ENCODE assay signal across 1 cellular context in the genomic region with DNA sequence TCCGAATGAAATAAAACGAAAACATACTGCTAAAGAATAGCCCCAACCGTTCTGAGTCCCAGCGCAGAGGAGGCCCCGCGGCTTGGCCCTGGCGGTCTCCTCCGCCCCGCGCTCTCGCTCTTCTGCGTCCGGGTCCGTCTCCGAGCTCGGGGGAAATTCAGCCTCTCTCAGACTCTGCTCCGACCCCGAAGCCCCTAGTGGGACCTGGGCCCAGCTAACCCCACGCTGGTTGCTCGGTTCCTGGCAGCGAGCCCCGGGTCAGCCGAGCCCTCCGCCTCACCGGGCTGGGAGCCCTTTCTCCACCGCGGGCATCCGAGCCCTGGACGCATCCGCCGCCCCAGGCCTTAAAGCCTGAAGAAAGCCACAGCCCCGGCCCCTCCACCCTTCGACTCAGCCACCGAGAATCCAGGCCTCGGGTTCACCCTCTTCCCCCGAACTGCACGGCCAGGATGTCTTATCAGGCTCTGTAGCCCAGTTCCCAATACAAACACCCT.
TF ChIP-seq lines count a peak whose summit lies in the region.

No MANE protein-coding gene starts in this region.

TF ChIP-seq in HepG2, 621 proteins besides CTCF, POLR2A, EP300 and RAD21 (continued from another document and continues in another):
- TF ChIP-seq FOSL1 (CRISPR knock-in tag; IDR thresholded peaks at IDR 0.05; ENCODE audit: borderline replicate concordance): no peak
- peak; percentile 37 for TF ChIP-seq ZFX (CRISPR knock-in tag; IDR thresholded peaks at IDR 0.05; ENCODE audit: low read depth)
- TF ChIP-seq, protein P1, sequence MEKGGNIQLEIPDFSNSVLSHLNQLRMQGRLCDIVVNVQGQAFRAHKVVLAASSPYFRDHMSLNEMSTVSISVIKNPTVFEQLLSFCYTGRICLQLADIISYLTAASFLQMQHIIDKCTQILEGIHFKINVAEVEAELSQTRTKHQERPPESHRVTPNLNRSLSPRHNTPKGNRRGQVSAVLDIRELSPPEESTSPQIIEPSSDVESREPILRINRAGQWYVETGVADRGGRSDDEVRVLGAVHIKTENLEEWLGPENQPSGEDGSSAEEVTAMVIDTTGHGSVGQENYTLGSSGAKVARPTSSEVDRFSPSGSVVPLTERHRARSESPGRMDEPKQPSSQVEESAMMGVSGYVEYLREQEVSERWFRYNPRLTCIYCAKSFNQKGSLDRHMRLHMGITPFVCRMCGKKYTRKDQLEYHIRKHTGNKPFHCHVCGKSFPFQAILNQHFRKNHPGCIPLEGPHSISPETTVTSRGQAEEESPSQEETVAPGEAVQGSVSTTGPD (CRISPR knock-in tag; IDR thresholded peaks at IDR 0.05): no peak
- TF ChIP-seq REPIN1 (CRISPR knock-in tag; IDR thresholded peaks at IDR 0.05; ENCODE audit: borderline replicate concordance, low read depth): peak; percentile 17; the same call in 1 of the 2 replicates
- no peak for TF ChIP-seq TRIM24 (CRISPR knock-in tag; IDR thresholded peaks at IDR 0.05)
- TF ChIP-seq TBX3 (IDR thresholded peaks at IDR 0.05; ENCODE audit: borderline replicate concordance): no peak
- TF ChIP-seq EED (CRISPR knock-in tag; IDR thresholded peaks at IDR 0.05): no peak
- TF ChIP-seq ZNF235 (CRISPR knock-in tag; IDR thresholded peaks at IDR 0.05; ENCODE audit: borderline replicate concordance): no peak
- TF ChIP-seq, protein P2, sequence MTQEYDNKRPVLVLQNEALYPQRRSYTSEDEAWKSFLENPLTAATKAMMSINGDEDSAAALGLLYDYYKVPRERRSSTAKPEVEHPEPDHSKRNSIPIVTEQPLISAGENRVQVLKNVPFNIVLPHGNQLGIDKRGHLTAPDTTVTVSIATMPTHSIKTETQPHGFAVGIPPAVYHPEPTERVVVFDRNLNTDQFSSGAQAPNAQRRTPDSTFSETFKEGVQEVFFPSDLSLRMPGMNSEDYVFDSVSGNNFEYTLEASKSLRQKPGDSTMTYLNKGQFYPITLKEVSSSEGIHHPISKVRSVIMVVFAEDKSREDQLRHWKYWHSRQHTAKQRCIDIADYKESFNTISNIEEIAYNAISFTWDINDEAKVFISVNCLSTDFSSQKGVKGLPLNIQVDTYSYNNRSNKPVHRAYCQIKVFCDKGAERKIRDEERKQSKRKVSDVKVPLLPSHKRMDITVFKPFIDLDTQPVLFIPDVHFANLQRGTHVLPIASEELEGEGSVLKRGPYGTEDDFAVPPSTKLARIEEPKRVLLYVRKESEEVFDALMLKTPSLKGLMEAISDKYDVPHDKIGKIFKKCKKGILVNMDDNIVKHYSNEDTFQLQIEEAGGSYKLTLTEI (CRISPR knock-in tag; conservative IDR thresholded peaks at IDR 0.05): no peak
- TF ChIP-seq PHF20 (CRISPR knock-in tag; IDR thresholded peaks at IDR 0.05): no peak
- TF ChIP-seq TOE1 (CRISPR knock-in tag; IDR thresholded peaks at IDR 0.05): no peak
- no peak for TF ChIP-seq ARNT2 (CRISPR knock-in tag; IDR thresholded peaks at IDR 0.05; ENCODE audit: low read depth)
- no peak for TF ChIP-seq FIP1L1 (IDR thresholded peaks at IDR 0.05; ENCODE audit: borderline replicate concordance, insufficient read depth, low read depth, low read length)
- no peak for TF ChIP-seq FOXP1 (IDR thresholded peaks at IDR 0.05)
- no peak for TF ChIP-seq FOXP1 (CRISPR knock-in tag; IDR thresholded peaks at IDR 0.05)
- TF ChIP-seq, protein P3, sequence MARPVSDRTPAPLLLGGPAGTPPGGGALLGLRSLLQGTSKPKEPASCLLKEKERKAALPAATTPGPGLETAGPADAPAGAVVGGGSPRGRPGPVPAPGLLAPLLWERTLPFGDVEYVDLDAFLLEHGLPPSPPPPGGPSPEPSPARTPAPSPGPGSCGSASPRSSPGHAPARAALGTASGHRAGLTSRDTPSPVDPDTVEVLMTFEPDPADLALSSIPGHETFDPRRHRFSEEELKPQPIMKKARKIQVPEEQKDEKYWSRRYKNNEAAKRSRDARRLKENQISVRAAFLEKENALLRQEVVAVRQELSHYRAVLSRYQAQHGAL (CRISPR knock-in tag; IDR thresholded peaks at IDR 0.05; ENCODE audit: not compliant biosample characterization): no peak
- TF ChIP-seq ZKSCAN1 (IDR thresholded peaks at IDR 0.05; ENCODE audit: low read length): no peak
- no peak for TF ChIP-seq SAFB2 (CRISPR knock-in tag; IDR thresholded peaks at IDR 0.05; ENCODE audit: borderline replicate concordance, low read depth)
- TF ChIP-seq, protein P4, sequence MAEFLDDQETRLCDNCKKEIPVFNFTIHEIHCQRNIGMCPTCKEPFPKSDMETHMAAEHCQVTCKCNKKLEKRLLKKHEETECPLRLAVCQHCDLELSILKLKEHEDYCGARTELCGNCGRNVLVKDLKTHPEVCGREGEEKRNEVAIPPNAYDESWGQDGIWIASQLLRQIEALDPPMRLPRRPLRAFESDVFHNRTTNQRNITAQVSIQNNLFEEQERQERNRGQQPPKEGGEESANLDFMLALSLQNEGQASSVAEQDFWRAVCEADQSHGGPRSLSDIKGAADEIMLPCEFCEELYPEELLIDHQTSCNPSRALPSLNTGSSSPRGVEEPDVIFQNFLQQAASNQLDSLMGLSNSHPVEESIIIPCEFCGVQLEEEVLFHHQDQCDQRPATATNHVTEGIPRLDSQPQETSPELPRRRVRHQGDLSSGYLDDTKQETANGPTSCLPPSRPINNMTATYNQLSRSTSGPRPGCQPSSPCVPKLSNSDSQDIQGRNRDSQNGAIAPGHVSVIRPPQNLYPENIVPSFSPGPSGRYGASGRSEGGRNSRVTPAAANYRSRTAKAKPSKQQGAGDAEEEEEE (CRISPR knock-in tag; IDR thresholded peaks at IDR 0.05; ENCODE audit: borderline replicate concordance): no peak
- TF ChIP-seq NPAS2 (CRISPR knock-in tag; IDR thresholded peaks at IDR 0.05; ENCODE audit: borderline replicate concordance): no peak
- TF ChIP-seq, protein P5, sequence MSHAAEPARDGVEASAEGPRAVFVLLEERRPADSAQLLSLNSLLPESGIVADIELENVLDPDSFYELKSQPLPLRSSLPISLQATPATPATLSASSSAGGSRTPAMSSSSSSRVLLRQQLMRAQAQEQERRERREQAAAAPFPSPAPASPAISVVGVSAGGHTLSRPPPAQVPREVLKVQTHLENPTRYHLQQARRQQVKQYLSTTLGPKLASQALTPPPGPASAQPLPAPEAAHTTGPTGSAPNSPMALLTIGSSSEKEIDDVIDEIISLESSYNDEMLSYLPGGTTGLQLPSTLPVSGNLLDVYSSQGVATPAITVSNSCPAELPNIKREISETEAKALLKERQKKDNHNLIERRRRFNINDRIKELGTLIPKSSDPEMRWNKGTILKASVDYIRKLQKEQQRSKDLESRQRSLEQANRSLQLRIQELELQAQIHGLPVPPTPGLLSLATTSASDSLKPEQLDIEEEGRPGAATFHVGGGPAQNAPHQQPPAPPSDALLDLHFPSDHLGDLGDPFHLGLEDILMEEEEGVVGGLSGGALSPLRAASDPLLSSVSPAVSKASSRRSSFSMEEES (CRISPR knock-in tag; IDR thresholded peaks at IDR 0.05): no peak
- no peak for TF ChIP-seq TBP (CRISPR knock-in tag; IDR thresholded peaks at IDR 0.05)
- no peak for TF ChIP-seq YEATS4 (CRISPR knock-in tag; IDR thresholded peaks at IDR 0.05; ENCODE audit: borderline replicate concordance)
- TF ChIP-seq, protein P6, sequence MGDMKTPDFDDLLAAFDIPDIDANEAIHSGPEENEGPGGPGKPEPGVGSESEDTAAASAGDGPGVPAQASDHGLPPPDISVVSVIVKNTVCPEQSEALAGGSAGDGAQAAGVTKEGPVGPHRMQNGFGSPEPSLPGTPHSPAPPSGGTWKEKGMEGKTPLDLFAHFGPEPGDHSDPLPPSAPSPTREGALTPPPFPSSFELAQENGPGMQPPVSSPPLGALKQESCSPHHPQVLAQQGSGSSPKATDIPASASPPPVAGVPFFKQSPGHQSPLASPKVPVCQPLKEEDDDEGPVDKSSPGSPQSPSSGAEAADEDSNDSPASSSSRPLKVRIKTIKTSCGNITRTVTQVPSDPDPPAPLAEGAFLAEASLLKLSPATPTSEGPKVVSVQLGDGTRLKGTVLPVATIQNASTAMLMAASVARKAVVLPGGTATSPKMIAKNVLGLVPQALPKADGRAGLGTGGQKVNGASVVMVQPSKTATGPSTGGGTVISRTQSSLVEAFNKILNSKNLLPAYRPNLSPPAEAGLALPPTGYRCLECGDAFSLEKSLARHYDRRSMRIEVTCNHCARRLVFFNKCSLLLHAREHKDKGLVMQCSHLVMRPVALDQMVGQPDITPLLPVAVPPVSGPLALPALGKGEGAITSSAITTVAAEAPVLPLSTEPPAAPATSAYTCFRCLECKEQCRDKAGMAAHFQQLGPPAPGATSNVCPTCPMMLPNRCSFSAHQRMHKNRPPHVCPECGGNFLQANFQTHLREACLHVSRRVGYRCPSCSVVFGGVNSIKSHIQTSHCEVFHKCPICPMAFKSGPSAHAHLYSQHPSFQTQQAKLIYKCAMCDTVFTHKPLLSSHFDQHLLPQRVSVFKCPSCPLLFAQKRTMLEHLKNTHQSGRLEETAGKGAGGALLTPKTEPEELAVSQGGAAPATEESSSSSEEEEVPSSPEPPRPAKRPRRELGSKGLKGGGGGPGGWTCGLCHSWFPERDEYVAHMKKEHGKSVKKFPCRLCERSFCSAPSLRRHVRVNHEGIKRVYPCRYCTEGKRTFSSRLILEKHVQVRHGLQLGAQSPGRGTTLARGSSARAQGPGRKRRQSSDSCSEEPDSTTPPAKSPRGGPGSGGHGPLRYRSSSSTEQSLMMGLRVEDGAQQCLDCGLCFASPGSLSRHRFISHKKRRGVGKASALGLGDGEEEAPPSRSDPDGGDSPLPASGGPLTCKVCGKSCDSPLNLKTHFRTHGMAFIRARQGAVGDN (CRISPR knock-in tag; IDR thresholded peaks at IDR 0.05): peak; percentile 48
- TF ChIP-seq ZNF563 (CRISPR knock-in tag; IDR thresholded peaks at IDR 0.05): no peak
- TF ChIP-seq, protein P7, sequence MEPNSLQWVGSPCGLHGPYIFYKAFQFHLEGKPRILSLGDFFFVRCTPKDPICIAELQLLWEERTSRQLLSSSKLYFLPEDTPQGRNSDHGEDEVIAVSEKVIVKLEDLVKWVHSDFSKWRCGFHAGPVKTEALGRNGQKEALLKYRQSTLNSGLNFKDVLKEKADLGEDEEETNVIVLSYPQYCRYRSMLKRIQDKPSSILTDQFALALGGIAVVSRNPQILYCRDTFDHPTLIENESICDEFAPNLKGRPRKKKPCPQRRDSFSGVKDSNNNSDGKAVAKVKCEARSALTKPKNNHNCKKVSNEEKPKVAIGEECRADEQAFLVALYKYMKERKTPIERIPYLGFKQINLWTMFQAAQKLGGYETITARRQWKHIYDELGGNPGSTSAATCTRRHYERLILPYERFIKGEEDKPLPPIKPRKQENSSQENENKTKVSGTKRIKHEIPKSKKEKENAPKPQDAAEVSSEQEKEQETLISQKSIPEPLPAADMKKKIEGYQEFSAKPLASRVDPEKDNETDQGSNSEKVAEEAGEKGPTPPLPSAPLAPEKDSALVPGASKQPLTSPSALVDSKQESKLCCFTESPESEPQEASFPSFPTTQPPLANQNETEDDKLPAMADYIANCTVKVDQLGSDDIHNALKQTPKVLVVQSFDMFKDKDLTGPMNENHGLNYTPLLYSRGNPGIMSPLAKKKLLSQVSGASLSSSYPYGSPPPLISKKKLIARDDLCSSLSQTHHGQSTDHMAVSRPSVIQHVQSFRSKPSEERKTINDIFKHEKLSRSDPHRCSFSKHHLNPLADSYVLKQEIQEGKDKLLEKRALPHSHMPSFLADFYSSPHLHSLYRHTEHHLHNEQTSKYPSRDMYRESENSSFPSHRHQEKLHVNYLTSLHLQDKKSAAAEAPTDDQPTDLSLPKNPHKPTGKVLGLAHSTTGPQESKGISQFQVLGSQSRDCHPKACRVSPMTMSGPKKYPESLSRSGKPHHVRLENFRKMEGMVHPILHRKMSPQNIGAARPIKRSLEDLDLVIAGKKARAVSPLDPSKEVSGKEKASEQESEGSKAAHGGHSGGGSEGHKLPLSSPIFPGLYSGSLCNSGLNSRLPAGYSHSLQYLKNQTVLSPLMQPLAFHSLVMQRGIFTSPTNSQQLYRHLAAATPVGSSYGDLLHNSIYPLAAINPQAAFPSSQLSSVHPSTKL (CRISPR knock-in tag; IDR thresholded peaks at IDR 0.05): no peak
- TF ChIP-seq HNRNPUL1 (IDR thresholded peaks at IDR 0.05; ENCODE audit: low read depth, low read length): no peak
- no peak for TF ChIP-seq CHCHD3 (CRISPR knock-in tag; IDR thresholded peaks at IDR 0.05)
- no peak for TF ChIP-seq SMAD9 (CRISPR knock-in tag; IDR thresholded peaks at IDR 0.05)
- TF ChIP-seq ZNF607 (CRISPR knock-in tag; IDR thresholded peaks at IDR 0.05; ENCODE audit: borderline replicate concordance): no peak
- no peak for TF ChIP-seq ZNF143 (CRISPR knock-in tag; IDR thresholded peaks at IDR 0.05)
- TF ChIP-seq FLYWCH1 (CRISPR knock-in tag; IDR thresholded peaks at IDR 0.05): no peak
- TF ChIP-seq, protein P8, sequence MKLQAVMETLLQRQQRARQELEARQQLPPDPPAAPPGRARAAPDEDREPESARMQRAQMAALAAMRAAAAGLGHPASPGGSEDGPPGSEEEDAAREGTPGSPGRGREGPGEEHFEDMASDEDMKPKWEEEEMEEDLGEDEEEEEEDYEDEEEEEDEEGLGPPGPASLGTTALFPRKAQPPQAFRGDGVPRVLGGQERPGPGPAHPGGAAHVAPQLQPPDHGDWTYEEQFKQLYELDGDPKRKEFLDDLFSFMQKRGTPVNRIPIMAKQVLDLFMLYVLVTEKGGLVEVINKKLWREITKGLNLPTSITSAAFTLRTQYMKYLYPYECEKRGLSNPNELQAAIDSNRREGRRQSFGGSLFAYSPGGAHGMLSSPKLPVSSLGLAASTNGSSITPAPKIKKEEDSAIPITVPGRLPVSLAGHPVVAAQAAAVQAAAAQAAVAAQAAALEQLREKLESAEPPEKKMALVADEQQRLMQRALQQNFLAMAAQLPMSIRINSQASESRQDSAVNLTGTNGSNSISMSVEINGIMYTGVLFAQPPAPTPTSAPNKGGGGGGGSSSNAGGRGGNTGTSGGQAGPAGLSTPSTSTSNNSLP (IDR thresholded peaks at IDR 0.05; ENCODE audit: low read depth, low read length): no peak
- TF ChIP-seq, protein P9, sequence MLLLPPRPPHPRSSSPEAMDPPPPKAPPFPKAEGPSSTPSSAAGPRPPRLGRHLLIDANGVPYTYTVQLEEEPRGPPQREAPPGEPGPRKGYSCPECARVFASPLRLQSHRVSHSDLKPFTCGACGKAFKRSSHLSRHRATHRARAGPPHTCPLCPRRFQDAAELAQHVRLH (CRISPR knock-in tag; IDR thresholded peaks at IDR 0.05; ENCODE audit: borderline replicate concordance, low read depth): no peak
- no peak; the same call in 1 of the 2 replicates for TF ChIP-seq SALL1 (CRISPR knock-in tag; IDR thresholded peaks at IDR 0.05)
- TF ChIP-seq ERF (CRISPR knock-in tag; IDR thresholded peaks at IDR 0.05): no peak
- TF ChIP-seq, protein P10, sequence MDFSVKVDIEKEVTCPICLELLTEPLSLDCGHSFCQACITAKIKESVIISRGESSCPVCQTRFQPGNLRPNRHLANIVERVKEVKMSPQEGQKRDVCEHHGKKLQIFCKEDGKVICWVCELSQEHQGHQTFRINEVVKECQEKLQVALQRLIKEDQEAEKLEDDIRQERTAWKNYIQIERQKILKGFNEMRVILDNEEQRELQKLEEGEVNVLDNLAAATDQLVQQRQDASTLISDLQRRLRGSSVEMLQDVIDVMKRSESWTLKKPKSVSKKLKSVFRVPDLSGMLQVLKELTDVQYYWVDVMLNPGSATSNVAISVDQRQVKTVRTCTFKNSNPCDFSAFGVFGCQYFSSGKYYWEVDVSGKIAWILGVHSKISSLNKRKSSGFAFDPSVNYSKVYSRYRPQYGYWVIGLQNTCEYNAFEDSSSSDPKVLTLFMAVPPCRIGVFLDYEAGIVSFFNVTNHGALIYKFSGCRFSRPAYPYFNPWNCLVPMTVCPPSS (IDR thresholded peaks at IDR 0.05): no peak
- TF ChIP-seq FOXO1 (CRISPR knock-in tag; IDR thresholded peaks at IDR 0.05): no peak
- TF ChIP-seq, protein P11, sequence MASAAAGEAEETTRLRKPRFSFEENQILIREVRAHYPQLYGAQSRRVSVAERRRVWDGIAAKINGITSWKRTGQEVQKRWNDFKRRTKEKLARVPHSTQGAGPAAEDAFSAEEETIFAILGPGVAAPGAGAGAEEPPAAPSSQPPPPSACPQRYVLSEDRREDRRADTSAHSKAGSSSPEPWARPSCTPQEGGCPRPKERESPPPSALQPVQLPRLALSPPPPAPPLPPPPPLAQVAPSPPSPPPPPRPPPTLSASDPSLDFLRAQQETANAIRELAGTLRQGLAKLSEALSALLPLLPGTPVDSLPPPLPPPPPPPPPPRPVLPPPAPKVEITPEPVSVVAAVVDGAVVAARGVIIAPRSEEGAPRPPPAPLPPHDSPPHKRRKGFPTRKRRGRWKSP (CRISPR knock-in tag; IDR thresholded peaks at IDR 0.05): no peak
